ENCODE assay signal across 8 cellular contexts in genomic region chr2:72826156-72826477, GRCh38. TPM values are rescaled to one million over a fixed set of nuclear protein-coding genes. Genes with fewer than 3 reads are reported as not detected.
A peak's percentile ranks its signal among the peaks of the same experiment; 100 is the strongest.
DNase-seq lines count a peak whose midpoint lies in the region; ATAC-seq, FAIRE-seq and TF ChIP-seq lines count a peak whose summit lies in the region.

No MANE protein-coding gene starts in this region.

- peak overlapping the region; percentile 92 for H2AFZ ChIP-seq in GM12878 (ENCODE audit: control insufficient read depth, low read depth, low read length)

- H3K4me3 ChIP-seq in GM12878 (peak overlapping the region; percentile 64), mucosa of descending colon (peak overlapping the region; percentile 80)

- in situ Hi-C loops in GM12878 (cut with MboI), result no loop called here

- POLR2A ChIA-PET in GM12878 (lab: Charles Lee), result no interaction called here

- H3K4me2 ChIP-seq in GM12878 (ENCODE audit: control insufficient read depth, insufficient read depth), result peak overlapping the region; percentile 73

- 70% methylated on average over 10 of the region's 10 CpGs for WGBS in GM12878 (ENCODE audit: insufficient coverage, insufficient replicate concordance, low lambda C conversion rate, missing lambda C conversion rate)

- intact Hi-C loops in GM12878 (cut with micrococcal nuclease; ENCODE audit: unreplicated experiment) (no loop called here), mucosa of descending colon (cut with DNase I, micrococcal nuclease) (no loop called here)

- RAD21 ChIA-PET in GM12878 (lab: Charles Lee; ENCODE audit: unreplicated experiment), result no interaction called here

- peak overlapping the region; percentile 85 for H3K4me3 Mint-ChIP-seq in activated naive CD4-positive, alpha-beta T cell treated with anti-CD3 and anti-CD28 coated beads, Interleukin-2, amount 10 ng/mL, durations not matched to agents 7 days and 5 days
- H3K4me3 Mint-ChIP-seq in type B pancreatic cell, result peak overlapping the region; percentile 93

- H3K36me3 Mint-ChIP-seq in activated naive CD4-positive, alpha-beta T cell treated with anti-CD3 and anti-CD28 coated beads, Interleukin-2, amount 10 ng/mL, durations not matched to agents 7 days and 5 days, result peaks cover 1% of the 10 kb centered on the region
- H3K36me3 Mint-ChIP-seq in type B pancreatic cell, result peaks cover 9% of the 10 kb centered on the region

- H3K27ac ChIP-seq in GM12878 (ENCODE audit: control insufficient read depth, insufficient read depth), result no peak overlapping the region

- no peaks in the 10 kb centered on the region for H3K27me3 Mint-ChIP-seq in activated naive CD4-positive, alpha-beta T cell treated with anti-CD3 and anti-CD28 coated beads, Interleukin-2, amount 10 ng/mL, durations not matched to agents 7 days and 5 days
- no peaks in the 10 kb centered on the region for H3K27me3 Mint-ChIP-seq in type B pancreatic cell

- no peak for FAIRE-seq in GM12878 (lab: Jason Lieb, UNC)

- SMC1A ChIA-PET in GM12878 (lab: Charles Lee; ENCODE audit: uncharacterized antibody, unreplicated experiment), result no interaction called here

- no peaks in the 10 kb centered on the region for H3K9me3 Mint-ChIP-seq in activated naive CD4-positive, alpha-beta T cell treated with anti-CD3 and anti-CD28 coated beads, Interleukin-2, amount 10 ng/mL, durations not matched to agents 7 days and 5 days
- no peaks in the 10 kb centered on the region for H3K9me3 Mint-ChIP-seq in type B pancreatic cell

- H4K20me1 ChIP-seq in GM12878 (ENCODE audit: control insufficient read depth, insufficient read depth), result no peaks in the 10 kb centered on the region

- H3K4me1 ChIP-seq in GM12878 (ENCODE audit: control insufficient read depth, insufficient read depth, low read length) (peaks cover 15% of the 10 kb centered on the region), mucosa of descending colon (ENCODE audit: low read depth) (peaks cover 4% of the 10 kb centered on the region)

- no peak for TF ChIP-seq RAD21 in GM12878 (IDR thresholded peaks at IDR 0.05; ENCODE audit: insufficient read depth, low read depth, low read length)

- CTCF ChIA-PET in activated naive CD4-positive, alpha-beta T cell treated with anti-CD3 and anti-CD28 coated beads, Interleukin-2, amount 10 ng/mL, durations not matched to agents 7 days and 5 days (lab: Charles Lee), result no interaction called here
- CTCF ChIA-PET in GM12878 (lab: Yijun Ruan, JAX), result no interaction called here

- TF ChIP-seq CTCF in GM12878 (IDR thresholded peaks at IDR 0.05 in 2 of 3, conservative IDR thresholded peaks at IDR 0.05 in 1 of 3; ENCODE audit: control insufficient read depth in 2 of 3, extremely low read depth in 1 of 3, insufficient read depth in 1 of 3, low read depth in 3 of 3, low read length in 3 of 3), result no peak
- no peak for TF ChIP-seq CTCF in mucosa of descending colon (IDR thresholded peaks at IDR 0.05)
- no peak for TF ChIP-seq CTCF in type B pancreatic cell (conservative IDR thresholded peaks at IDR 0.05)

- BruUV-seq in GM12878 (replicated peaks; lab: Mats Ljungman, UMichigan), result no TSS peak

- no peak for ATAC-seq in GM12878
- ATAC-seq in mucosa of descending colon, result no peak
- ATAC-seq in GM18505 (IDR thresholded peaks at IDR 0.05; ENCODE audit: unreplicated experiment), result no peak
- no peak for ATAC-seq in HG03378 (IDR thresholded peaks at IDR 0.05; ENCODE audit: unreplicated experiment)

- H3K36me3 ChIP-seq in GM12878 (ENCODE audit: control insufficient read depth in 2 of 2, insufficient read depth in 2 of 2, low read length in 1 of 2) (no peaks in the 10 kb centered on the region), mucosa of descending colon (ENCODE audit: low read depth) (no peaks in the 10 kb centered on the region)

- H3K9me3 ChIP-seq in GM12878 (replicated peaks; ENCODE audit: control insufficient read depth, insufficient read depth, low read length) (no peaks in the 10 kb centered on the region), mucosa of descending colon (no peaks in the 10 kb centered on the region)

- TF ChIP-seq POLR2A in GM12878 (IDR thresholded peaks at IDR 0.05; ENCODE audit: low read depth, low read length), result no peak
- no peak for TF ChIP-seq POLR2A in GM18505 (IDR thresholded peaks at IDR 0.05; ENCODE audit: borderline replicate concordance, extremely low read depth, insufficient read depth, insufficient read length)

- H3K79me2 ChIP-seq in GM12878 (ENCODE audit: control insufficient read depth, insufficient read depth, low read length), result no peaks in the 10 kb centered on the region

- no peaks in the 10 kb centered on the region for H3K27me3 ChIP-seq in GM12878 (replicated peaks in 1 of 2; ENCODE audit: control insufficient read depth in 2 of 2, insufficient read depth in 2 of 2, low read length in 1 of 2)

- peak overlapping the region; percentile 87 for H3K27ac Mint-ChIP-seq in activated naive CD4-positive, alpha-beta T cell treated with anti-CD3 and anti-CD28 coated beads, Interleukin-2, amount 10 ng/mL, durations not matched to agents 7 days and 5 days
- H3K27ac Mint-ChIP-seq in type B pancreatic cell, result peak overlapping the region; percentile 92

- DNase-seq in activated naive CD4-positive, alpha-beta T cell treated with anti-CD3 and anti-CD28 coated beads, Interleukin-2, amount 10 ng/mL, durations not matched to agents 7 days and 5 days, result no peak
- no peak for DNase-seq in activated naive CD4-positive, alpha-beta T cell treated with anti-CD3 and anti-CD28 coated beads, Interleukin-2, amount 50 U/mL, for 16 hours
- no peak for DNase-seq in GM12878 (ENCODE audit: low read depth, low spot score)
- DNase-seq in mucosa of descending colon, result no peak
- DNase-seq in type B pancreatic cell (ENCODE audit: extremely low spot score, unreplicated experiment), result no peak
- no peak for DNase-seq in stimulated activated CD8-positive, alpha-beta memory T cell treated with anti-CD3 and anti-CD28 coated beads, Interleukin-4, amount 100 ng/mL, for 48 hours

- H3K9ac ChIP-seq in GM12878 (ENCODE audit: control insufficient read depth, insufficient read depth, low read length), result no peak overlapping the region

- peaks cover 63% of the 10 kb centered on the region for H3K4me1 Mint-ChIP-seq in activated naive CD4-positive, alpha-beta T cell treated with anti-CD3 and anti-CD28 coated beads, Interleukin-2, amount 10 ng/mL, durations not matched to agents 7 days and 5 days
- peaks cover 16% of the 10 kb centered on the region for H3K4me1 Mint-ChIP-seq in type B pancreatic cell (ENCODE audit: unreplicated experiment)

- TF ChIP-seq EP300 in GM12878 (IDR thresholded peaks at IDR 0.05; ENCODE audit: borderline replicate concordance in 1 of 2, control insufficient read depth in 1 of 2, low read depth in 2 of 2, low read length in 2 of 2), result no peak

TF ChIP-seq in GM12878, 131 proteins besides CTCF, POLR2A, EP300 and RAD21:
- TF ChIP-seq YY1 (IDR thresholded peaks at IDR 0.05; ENCODE audit: low read depth, low read length), result no peak
- TF ChIP-seq IKZF1 (conservative IDR thresholded peaks at IDR 0.05), result peak; percentile 8; the same call in 1 of the 2 replicates
- TF ChIP-seq, protein P1, sequence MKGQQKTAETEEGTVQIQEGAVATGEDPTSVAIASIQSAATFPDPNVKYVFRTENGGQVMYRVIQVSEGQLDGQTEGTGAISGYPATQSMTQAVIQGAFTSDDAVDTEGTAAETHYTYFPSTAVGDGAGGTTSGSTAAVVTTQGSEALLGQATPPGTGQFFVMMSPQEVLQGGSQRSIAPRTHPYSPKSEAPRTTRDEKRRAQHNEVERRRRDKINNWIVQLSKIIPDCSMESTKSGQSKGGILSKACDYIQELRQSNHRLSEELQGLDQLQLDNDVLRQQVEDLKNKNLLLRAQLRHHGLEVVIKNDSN (IDR thresholded peaks at IDR 0.05; ENCODE audit: borderline replicate concordance, extremely low read length, insufficient read depth, low read depth, low read length), result no peak
- TF ChIP-seq, protein P2, sequence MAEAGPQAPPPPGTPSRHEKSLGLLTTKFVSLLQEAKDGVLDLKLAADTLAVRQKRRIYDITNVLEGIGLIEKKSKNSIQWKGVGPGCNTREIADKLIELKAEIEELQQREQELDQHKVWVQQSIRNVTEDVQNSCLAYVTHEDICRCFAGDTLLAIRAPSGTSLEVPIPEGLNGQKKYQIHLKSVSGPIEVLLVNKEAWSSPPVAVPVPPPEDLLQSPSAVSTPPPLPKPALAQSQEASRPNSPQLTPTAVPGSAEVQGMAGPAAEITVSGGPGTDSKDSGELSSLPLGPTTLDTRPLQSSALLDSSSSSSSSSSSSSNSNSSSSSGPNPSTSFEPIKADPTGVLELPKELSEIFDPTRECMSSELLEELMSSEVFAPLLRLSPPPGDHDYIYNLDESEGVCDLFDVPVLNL (IDR thresholded peaks at IDR 0.05; ENCODE audit: low read depth, low read length), result no peak
- TF ChIP-seq RB1 (IDR thresholded peaks at IDR 0.05; ENCODE audit: borderline replicate concordance), result 0 out of 2 replicates have a peak, but pooled peaks have one; percentile 7

RNA-seq across cellular contexts. Expression of gene EXOC6B, which starts 0.3 kb away (rescaled TPM):
- 10.1 and 10.5 TPM in 2 replicates for total RNA-seq in GM12878 (2013; cell fraction: nucleolus; rRNA removed)
- total RNA-seq in GM12878 (2014; rRNA removed), result 1.1 and 1.3 TPM in 2 replicates
- 1.1 TPM in 2 replicates for total RNA-seq in GM12878 (2014; rRNA removed; fragmentation: Illumina TruSeq; extraction: Trizol)
- total RNA-seq in GM12878 (2021), result 1.8 and 2.3 TPM in 2 replicates
- 0.89 TPM for polyA plus RNA-seq in GM12878 (2011; ENCODE audit: low read depth)
- 2.2 and 2.3 TPM in 2 replicates for polyA plus RNA-seq in GM12878 (2011; rRNA removed)
- 1.3 and 2.3 TPM in 2 replicates for polyA plus RNA-seq in GM12878 (2011; cell fraction: cytosol; rRNA removed)
- 2.2 and 3.6 TPM in 2 replicates for polyA plus RNA-seq in GM12878 (2011; cell fraction: nucleus; rRNA removed)
- 1.2 and 1.4 TPM in 2 replicates for polyA plus RNA-seq in GM12878 (2012)
- polyA plus RNA-seq in GM12878 (2014; fragmentation: Illumina TruSeq; extraction: Trizol), result 1.1 and 1.2 TPM in 2 replicates
- under 1 TPM; 0.23 to 0.27 TPM for polyA plus RNA-seq in GM12878 (2014; fragmentation: Nextera tagmentation; extraction: Ambion mirVana)
- polyA plus RNA-seq in GM12878 (2014; rRNA removed), result 0.72 and 2.1 TPM in 2 replicates
- 1 to 10 TPM; 1.2 to 1.5 TPM for polyA plus RNA-seq in GM12878 (2016; fragmentation: Nextera tagmentation; extraction: Ambion mirVana)
- polyA minus RNA-seq in GM12878 (2011; rRNA and poly(A)+ RNA removed), result 4.9 and 5.2 TPM in 2 replicates
- polyA minus RNA-seq in GM12878 (2011; cell fraction: cytosol; rRNA and poly(A)+ RNA removed), result 3.1 and 3.4 TPM in 2 replicates
- 3.3 and 5.0 TPM in 2 replicates for polyA minus RNA-seq in GM12878 (2011; cell fraction: nucleus; rRNA and poly(A)+ RNA removed)
- 10 to 100 TPM; 19.4 to 52.4 (median 28.8) TPM for total RNA-seq in mucosa of descending colon
- total RNA-seq in type B pancreatic cell (ENCODE audit: low replicate concordance), result 46.1 and 62.6 TPM in 2 replicates
